9 cellular contexts compared by ENCODE assay signal in genomic region chr10:97196213-97197029, GRCh38. TPM values are rescaled to one million over a fixed set of nuclear protein-coding genes. Genes with fewer than 3 reads are reported as not detected.
DNase-seq lines count a peak whose midpoint lies in the region; ATAC-seq and TF ChIP-seq lines count a peak whose summit lies in the region.
"Had no signal": no experiment of that assay in that cellular context is flagged by ENCODE, and none has a peak within 500 bp of the region (broad histone marks: within the 10 kb centered on the region; RNA-seq: fewer than 3 reads in every experiment).

No MANE protein-coding gene starts in this region.

- no peak for TF ChIP-seq CTCF in coronary artery (IDR thresholded peaks at IDR 0.05)
- peak; percentile 30 to 48 (median 44) for TF ChIP-seq CTCF in right lobe of liver (IDR thresholded peaks at IDR 0.05)

- peaks cover 0 to 5% (median 0%) of the 10 kb centered on the region in 4 donors for H3K4me1 ChIP-seq in right lobe of liver

- H3K36me3 ChIP-seq in right lobe of liver, result no peaks in the 10 kb centered on the region

- WGBS in right lobe of liver (ENCODE audit: insufficient coverage, low coverage, low lambda C conversion rate, missing lambda C conversion rate), result 21% methylated on average over 11 of the region's 56 CpGs

- H3K9me3 ChIP-seq in right lobe of liver, result no peaks in the 10 kb centered on the region

- no peak overlapping the region for H3K27ac ChIP-seq in coronary artery
- H3K27ac ChIP-seq in right lobe of liver, result no peak overlapping the region

- intact Hi-C loops in right lobe of liver (cut with DNase I), result no loop called here

- DNase-seq in DMS53 treated with DMSO at 0.1 percent for 48 hours (lab: John Stamatoyannopoulos, UW; ENCODE audit: unreplicated experiment) (peak; percentile 80), NCI-H345 treated with DMSO at 0.1 percent for 48 hours (lab: John Stamatoyannopoulos, UW; ENCODE audit: unreplicated experiment) (peak; percentile 54), coronary artery (ENCODE audit: low spot score) (no peak), right lobe of liver (peak in 2 of 3 donors; percentile 34 to 57)
- DNase-seq in activated CD4-positive, alpha-beta T cell treated with anti-CD3 and anti-CD28 coated beads for 48 hours, result peak; percentile 72
- DNase-seq in stimulated activated CD4-positive, alpha-beta T cell treated with anti-CD3 and anti-CD28 coated beads, Interleukin-4, amount 100 ng/mL, for 48 hours (ENCODE audit: low read depth in 2 of 2), result peak; percentile 47 to 48

- H3K4me3 ChIP-seq in coronary artery (peak overlapping the region; percentile 76), right lobe of liver (peak overlapping the region; percentile 26 to 42 (median 29))

- TF ChIP-seq POLR2A in right lobe of liver (IDR thresholded peaks at IDR 0.05), result no peak

- H3K27me3 ChIP-seq in right lobe of liver, result peaks cover 0 to 7% of the 10 kb centered on the region in 2 donors

- ATAC-seq in HG02642 (IDR thresholded peaks at IDR 0.05; ENCODE audit: poor library complexity, unreplicated experiment) (peak; percentile 71), right lobe of liver (peak; percentile 69 to 81 (median 72)), GM18873 (IDR thresholded peaks at IDR 0.05; ENCODE audit: low FRiP score, unreplicated experiment) (no peak)

RNA-seq across cellular contexts. Expression of gene SLIT1, which starts 10.7 kb away (rescaled TPM):
- under 1 TPM in 5 of 6 experiments, not detected in 1; 0.04 to 0.29 (median 0.12) TPM for total RNA-seq in right lobe of liver
- total RNA-seq: glomerular endothelial cell had no signal
